Comparison of ENCODE assay signal across 8 cellular contexts in the genomic region with DNA sequence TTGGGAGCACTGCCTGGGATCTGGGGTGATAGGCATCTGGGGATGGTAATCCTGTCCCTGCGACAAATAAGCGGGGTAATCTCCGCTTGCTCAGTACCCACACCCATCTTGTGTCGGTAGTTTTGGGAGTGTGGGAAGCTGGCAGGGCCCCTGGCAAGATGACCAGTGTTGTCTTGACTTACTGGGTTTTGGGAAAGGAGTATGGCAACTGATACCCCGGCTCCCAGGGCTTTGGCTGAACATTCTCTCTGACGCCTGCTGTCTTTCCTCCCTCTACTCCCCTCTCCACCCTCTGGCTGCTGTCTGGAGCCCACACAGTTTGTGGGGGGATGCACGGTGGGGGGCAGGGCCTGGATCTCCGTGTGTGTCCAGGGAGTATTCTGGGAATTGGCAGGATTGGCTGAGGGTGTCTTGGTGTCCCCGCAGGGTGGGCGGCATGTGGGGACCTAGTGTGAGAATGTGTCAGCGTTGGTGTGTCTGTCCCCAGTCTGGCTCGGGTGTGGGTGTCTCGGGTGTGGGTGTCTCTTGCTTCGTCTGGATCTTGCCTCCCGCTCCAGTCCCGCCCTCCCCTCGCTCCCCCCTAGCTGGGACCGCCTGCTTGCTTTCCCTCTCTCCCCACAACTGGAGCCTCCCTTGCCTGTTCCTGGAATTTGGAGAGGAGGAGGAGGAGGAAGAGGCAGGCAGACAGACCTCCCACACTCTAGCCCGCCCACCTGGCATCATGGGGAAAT. TPM values are rescaled to one million over a fixed set of nuclear protein-coding genes. Genes with fewer than 3 reads are reported as not detected.
A peak's percentile ranks its signal among the peaks of the same experiment; 100 is the strongest.
DNase-seq lines count a peak whose midpoint lies in the region; TF ChIP-seq lines count a peak whose summit lies in the region.

No MANE protein-coding gene starts in this region.

- peak in 1 of 2 donors; percentile 24 for TF ChIP-seq POLR2A in tibial nerve (IDR thresholded peaks at IDR 0.05)

- H3K4me2 ChIP-seq in Loucy (ENCODE audit: low read depth, low read length, poor library complexity, severe bottlenecking) = peak overlapping the region; percentile 97
- peak overlapping the region; percentile 20 for H3K4me2 ChIP-seq in mesenchymal stem cell (ENCODE audit: low read length, poor library complexity, severe bottlenecking)

- H3K9ac ChIP-seq in Loucy (ENCODE audit: low read depth, low read length, poor library complexity, severe bottlenecking) (peak overlapping the region; percentile 82), mesenchymal stem cell (ENCODE audit: low read length) (peak overlapping the region; percentile 98)

- H3K9me2 ChIP-seq in Loucy (replicated peaks; ENCODE audit: low read depth, low read length) = no peaks in the 10 kb centered on the region

- peak overlapping the region; percentile 3 for H4K8ac ChIP-seq in mesenchymal stem cell (ENCODE audit: low read length)

- H3K4ac ChIP-seq in mesenchymal stem cell (ENCODE audit: low read depth in 1 of 2, low read length in 2 of 2) = no peak overlapping the region

- peak overlapping the region; percentile 88 for H2BK15ac ChIP-seq in mesenchymal stem cell (ENCODE audit: low read depth, poor library complexity, severe bottlenecking)

- DNase-seq in A172 (ENCODE audit: low spot score) = peak; percentile 70
- DNase-seq in mesenchymal stem cell = no peak
- DNase-seq in tibial nerve (ENCODE audit: low spot score in 2 of 2) = peak; percentile 44 to 72
- DNase-seq in DMS114 treated with DMSO at 0.1 percent for 48 hours (lab: John Stamatoyannopoulos, UW; ENCODE audit: unreplicated experiment) = no peak
- no peak for DNase-seq in mucosa of gallbladder (ENCODE audit: low spot score)
- DNase-seq in stimulated activated CD4-positive, alpha-beta T cell treated with anti-CD3 and anti-CD28 coated beads, Interleukin-4, amount 100 ng/mL, for 1 hour = no peak

- H2BK5ac ChIP-seq in mesenchymal stem cell (ENCODE audit: low read depth, low read length, poor library complexity, severe bottlenecking) = no peak overlapping the region

- H2BK120ac ChIP-seq in mesenchymal stem cell (ENCODE audit: low read depth, low read length) = no peak overlapping the region

- 84% methylated on average over 7 of the region's 19 CpGs for WGBS in mesenchymal stem cell
- 22 to 29% methylated on average over 13 to 17 of the region's 19 CpGs for WGBS in tibial nerve, 2 donors

- peaks cover 85% of the 10 kb centered on the region for H3K4me1 ChIP-seq in Loucy (ENCODE audit: insufficient read depth, low read length, poor library complexity, severe bottlenecking)
- H3K4me1 ChIP-seq in mesenchymal stem cell (ENCODE audit: control insufficient read depth, insufficient read depth, low read depth, low read length) = peaks cover 70% of the 10 kb centered on the region
- H3K4me1 ChIP-seq in tibial nerve = peaks cover 0 to 94% (median 90%) of the 10 kb centered on the region in 4 donors

- H3F3A ChIP-seq in Loucy (ENCODE audit: low read depth) = no peaks in the 10 kb centered on the region

- H3K23ac ChIP-seq in mesenchymal stem cell (ENCODE audit: low read length in 2 of 2) = peak overlapping the region in 1 of 2 experiments; percentile 46

- peak overlapping the region; percentile 12 for H4K91ac ChIP-seq in mesenchymal stem cell (ENCODE audit: low read length)

- peaks cover 18% of the 10 kb centered on the region for H3K79me1 ChIP-seq in mesenchymal stem cell (replicated peaks; ENCODE audit: low read length, poor library complexity, severe bottlenecking)

- peak overlapping the region; percentile 33 for H2AK5ac ChIP-seq in mesenchymal stem cell (ENCODE audit: low read length, severe bottlenecking)

- H2AFZ ChIP-seq in Loucy (ENCODE audit: low read length) (no peak overlapping the region), mesenchymal stem cell (ENCODE audit: low read depth, low read length) (no peak overlapping the region)

- no peak overlapping the region for H3K14ac ChIP-seq in mesenchymal stem cell (ENCODE audit: low read length in 2 of 2)

- peak overlapping the region in 1 of 2 experiments; percentile 77 for H3K18ac ChIP-seq in mesenchymal stem cell (ENCODE audit: low read depth in 1 of 2, low read length in 2 of 2)

- TF ChIP-seq CTCF in Loucy (conservative IDR thresholded peaks at IDR 0.05; ENCODE audit: low read length) = no peak
- TF ChIP-seq CTCF in tibial nerve (IDR thresholded peaks at IDR 0.05) = no peak

- peak overlapping the region; percentile 31 for H3K27ac ChIP-seq in angular gyrus (ENCODE audit: low read depth, low read length)
- no peak overlapping the region for H3K27ac ChIP-seq in mesenchymal stem cell (ENCODE audit: low read length, poor library complexity, severe bottlenecking)
- peak overlapping the region; percentile 51 to 99 (median 90) for H3K27ac ChIP-seq in tibial nerve

- no peaks in the 10 kb centered on the region for H3K9me3 ChIP-seq in Loucy (ENCODE audit: insufficient read depth, low read depth, low read length)
- H3K9me3 ChIP-seq in mesenchymal stem cell (ENCODE audit: control insufficient read depth, low read length) = no peaks in the 10 kb centered on the region
- no peaks in the 10 kb centered on the region for H3K9me3 ChIP-seq in tibial nerve

- TF ChIP-seq EP300 in tibial nerve (IDR thresholded peaks at IDR 0.05) = peak in 1 of 2 donors; percentile 27

- H2BK12ac ChIP-seq in mesenchymal stem cell (ENCODE audit: low read length in 2 of 2) = peak overlapping the region in 1 of 2 experiments; percentile 60

- H3K27me3 ChIP-seq in Loucy (ENCODE audit: insufficient read depth, low read length, poor library complexity, severe bottlenecking) = no peaks in the 10 kb centered on the region
- H3K27me3 ChIP-seq in mesenchymal stem cell (ENCODE audit: control insufficient read depth in 1 of 2, insufficient read depth in 1 of 2, low read length in 2 of 2) = no peaks in the 10 kb centered on the region
- H3K27me3 ChIP-seq in tibial nerve = no peaks in the 10 kb centered on the region

- H3K4me3 ChIP-seq in Loucy (ENCODE audit: low read length, poor library complexity, severe bottlenecking) (peak overlapping the region; percentile 95), mesenchymal stem cell (ENCODE audit: insufficient read depth in 1 of 2, low read depth in 1 of 2, low read length in 2 of 2) (peak overlapping the region in 1 of 2 experiments; percentile 88), tibial nerve (peak overlapping the region in 2 of 4 donors; percentile 65 to 99)

- H4K20me1 ChIP-seq in Loucy (ENCODE audit: insufficient read depth, low read length, poor library complexity, severe bottlenecking) = peaks cover 28% of the 10 kb centered on the region

- peaks cover 74% of the 10 kb centered on the region for H3K79me2 ChIP-seq in Loucy (ENCODE audit: insufficient read depth, low read length)

- H3K36me3 ChIP-seq in Loucy (ENCODE audit: insufficient read depth, low read length) (no peaks in the 10 kb centered on the region), mesenchymal stem cell (ENCODE audit: control insufficient read depth in 1 of 2, insufficient read depth in 2 of 2, low read depth in 1 of 2, low read length in 2 of 2) (no peaks in the 10 kb centered on the region), tibial nerve (no peaks in the 10 kb centered on the region)

RNA-seq across cellular contexts. Expression of a gene that starts 12.0 kb away (rescaled TPM):
- 13.7 and 33.2 TPM in 2 replicates for total RNA-seq in A172 (2014; rRNA removed; shearing (Covaris generic))
- 32.6 TPM for polyA plus RNA-seq in mesenchymal stem cell (2013, experiment 1 of 2)
- 32.1 TPM for polyA plus RNA-seq in mesenchymal stem cell (2013, experiment 2 of 2)
- total RNA-seq in tibial nerve (10 to 100 TPM; 28.9 to 58.2 (median 46.4) TPM), mucosa of gallbladder (39.4 TPM)

RNA-seq across cellular contexts. Expression of a gene that starts 33.3 kb away (rescaled TPM):
- 85.1 and 87.9 TPM in 2 replicates for total RNA-seq in A172 (2014; rRNA removed; shearing (Covaris generic))
- polyA plus RNA-seq in mesenchymal stem cell (2013, experiment 1 of 2) = 8.5 TPM
- 9.1 TPM for polyA plus RNA-seq in mesenchymal stem cell (2013, experiment 2 of 2)
- total RNA-seq in tibial nerve (1 to 10 TPM in 1 of 4 donors, under 1 TPM in 3; 0.20 to 1.8 (median 0.43) TPM), mucosa of gallbladder (6.8 TPM)

RNA-seq across cellular contexts. Expression of a gene that starts 43.6 kb away (rescaled TPM):
- total RNA-seq in A172 (2014; rRNA removed; shearing (Covaris generic)) = not detected in 2 replicates
- 0.44 TPM for polyA plus RNA-seq in mesenchymal stem cell (2013, experiment 1 of 2)
- polyA plus RNA-seq in mesenchymal stem cell (2013, experiment 2 of 2) = 0.29 TPM
- total RNA-seq in tibial nerve = not detected
- total RNA-seq in mucosa of gallbladder = 1.9 TPM

Comparison
In these comparisons a context has a peak if more than half of its experiments do, and no peak if none do; other contexts are left out.
1. DNase-seq: peak in A172 (single experiment) and tibial nerve (2 of 2); none in mesenchymal stem cell (single experiment), DMS114 treated with DMSO at 0.1 percent for 48 hours (single experiment), mucosa of gallbladder (single experiment) and stimulated activated CD4-positive, alpha-beta T cell treated with anti-CD3 and anti-CD28 coated beads, Interleukin-4, amount 100 ng/mL, for 1 hour (single experiment).
2. RNA of a gene that starts 33.3 kb away (total RNA-seq): 85.1 to 87.9 TPM in A172; 6.8 TPM in mucosa of gallbladder (single experiment) and 0.20 to 1.8 TPM in tibial nerve; every median in the first group is over 10 times any median in the second.